Comparison of ENCODE assay signal across 8 cellular contexts in genomic region chr17:77957215-77957868, GRCh38. TPM values are rescaled to one million over a fixed set of nuclear protein-coding genes. Genes with fewer than 3 reads are reported as not detected.
DNase-seq lines count a peak whose midpoint lies in the region; ATAC-seq and TF ChIP-seq lines count a peak whose summit lies in the region.

No MANE protein-coding gene starts in this region.

- DNase-seq in DMS114 treated with DMSO at 0.1 percent for 48 hours (lab: John Stamatoyannopoulos, UW; ENCODE audit: unreplicated experiment) (peak; percentile 13), germinal center (ENCODE audit: low spot score) (peak; percentile 7), retinal pigment epithelial cell (ENCODE audit: low read depth) (no peak), occipital lobe (lab: John Stamatoyannopoulos, UW) (no peak)
- DNase-seq in activated CD4-positive, alpha-beta memory T cell treated with anti-CD3 and anti-CD28 coated beads for 36 hours = no peak
- no peak for DNase-seq in NK-92 treated with Interleukin-12 subunit alpha and Interleukin-12 subunit beta, amount 100 ng/mL, for 24 hours (lab: John Stamatoyannopoulos, UW)

- peak overlapping the region; percentile 57 for H3K4me3 ChIP-seq in retinal pigment epithelial cell (ENCODE audit: low read length)

- intact Hi-C loops in activated CD4-positive, alpha-beta memory T cell treated with anti-CD3 and anti-CD28 coated beads for 36 hours (cut with micrococcal nuclease) = loop anchor here (5.0 kb wide), 1 partner anchor 75 kb away; no protein-coding TSS in a partner anchor

- H3K4me3 Mint-ChIP-seq in activated CD4-positive, alpha-beta memory T cell treated with anti-CD3 and anti-CD28 coated beads for 36 hours = peak overlapping the region; percentile 94

- TF ChIP-seq CTCF in retinal pigment epithelial cell (conservative IDR thresholded peaks at IDR 0.05; ENCODE audit: low read depth, low read length) = no peak

- POLR2A ChIA-PET in activated CD4-positive, alpha-beta memory T cell treated with anti-CD3 and anti-CD28 coated beads for 36 hours (lab: Charles Lee) = interaction anchor here (0.9 to 2.3 kb wide), 14 partner anchors 10 to 536 kb away, joined by 3 to 15 read pairs (median 4); no protein-coding TSS in a partner anchor

- peaks cover 2% of the 10 kb centered on the region for H3K36me3 Mint-ChIP-seq in activated CD4-positive, alpha-beta memory T cell treated with anti-CD3 and anti-CD28 coated beads for 36 hours

- ATAC-seq in HG02943 (IDR thresholded peaks at IDR 0.05; ENCODE audit: low read depth, unreplicated experiment) = peak; percentile 9
- ATAC-seq in GM19351 (IDR thresholded peaks at IDR 0.05; ENCODE audit: unreplicated experiment) = no peak

- peaks cover 31% of the 10 kb centered on the region for H3K4me1 Mint-ChIP-seq in activated CD4-positive, alpha-beta memory T cell treated with anti-CD3 and anti-CD28 coated beads for 36 hours (ENCODE audit: low read depth)

- H3K9me3 Mint-ChIP-seq in activated CD4-positive, alpha-beta memory T cell treated with anti-CD3 and anti-CD28 coated beads for 36 hours = no peaks in the 10 kb centered on the region

- CTCF ChIA-PET in activated CD4-positive, alpha-beta memory T cell treated with anti-CD3 and anti-CD28 coated beads for 36 hours (lab: Charles Lee) = interaction anchor here (1.2 to 1.3 kb wide), 4 partner anchors 24 to 114 kb away, joined by 3 to 7 read pairs (median 5); no protein-coding TSS in a partner anchor

- no peaks in the 10 kb centered on the region for H3K27me3 Mint-ChIP-seq in activated CD4-positive, alpha-beta memory T cell treated with anti-CD3 and anti-CD28 coated beads for 36 hours

- H3K27ac Mint-ChIP-seq in activated CD4-positive, alpha-beta memory T cell treated with anti-CD3 and anti-CD28 coated beads for 36 hours = peak overlapping the region; percentile 82

RNA-seq across cellular contexts. Expression of gene TNRC6C, which starts 1.2 kb away (rescaled TPM):
- 10 to 100 TPM; 10.9 to 15.6 TPM for total RNA-seq in activated CD4-positive, alpha-beta memory T cell treated with anti-CD3 and anti-CD28 coated beads for 36 hours
- 23.9 TPM for total RNA-seq in occipital lobe

Comparison
In these comparisons a context has a peak if more than half of its experiments do, and no peak if none do; other contexts are left out.
1. DNase-seq: peak in DMS114 treated with DMSO at 0.1 percent for 48 hours (single experiment) and germinal center (single experiment); none in activated CD4-positive, alpha-beta memory T cell treated with anti-CD3 and anti-CD28 coated beads for 36 hours (single experiment), retinal pigment epithelial cell (single experiment), occipital lobe (single experiment) and NK-92 treated with Interleukin-12 subunit alpha and Interleukin-12 subunit beta, amount 100 ng/mL, for 24 hours (single experiment).